Comparison of ENCODE assay signal across 9 cellular contexts in genomic region chr3:13282528-13282985, GRCh38.
DNase-seq lines count a peak whose midpoint lies in the region; ATAC-seq lines count a peak whose summit lies in the region.
"Had no signal": no experiment of that assay in that cellular context is flagged by ENCODE, and none has a peak within 500 bp of the region (broad histone marks: within the 10 kb centered on the region; RNA-seq: fewer than 3 reads in every experiment).

No MANE protein-coding gene starts in this region.

- peak overlapping the region; percentile 62 for H3K27ac ChIP-seq in thymus (ENCODE audit: low read depth)

- peaks cover 8% of the 10 kb centered on the region for H3K4me1 Mint-ChIP-seq in activated CD8-positive, alpha-beta memory T cell treated with anti-CD3 and anti-CD28 coated beads, Interleukin-2, amount 10 ng/mL, durations not matched to agents 7 days and 5 days
- H3K4me1 Mint-ChIP-seq in activated naive CD8-positive, alpha-beta T cell treated with anti-CD3 and anti-CD28 coated beads, Interleukin-2, amount 10 ng/mL, durations not matched to agents 7 days and 5 days = no peaks in the 10 kb centered on the region
- H3K4me1 Mint-ChIP-seq in activated T-helper 1 cell treated with anti-CD3 and anti-CD28 coated beads, Interleukin-12 subunit alpha, Interleukin-12 subunit beta, Interleukin-2, Interleukin-4 antibody, amounts not matched to agents 30 ng/mL and 10 ng/mL and 1 ng/mL, durations not matched to agents 14 hours and 24 hours and 36 hours (ENCODE audit: low read depth) = no peaks in the 10 kb centered on the region

- peaks cover 14% of the 10 kb centered on the region for H3K9me3 ChIP-seq in thymus (ENCODE audit: control insufficient read depth)

- H3K4me3 ChIP-seq in thymus (ENCODE audit: low read length) = peak overlapping the region; percentile 54

- POLR2A ChIA-PET in activated naive CD8-positive, alpha-beta T cell treated with anti-CD3 and anti-CD28 coated beads, Interleukin-2, amount 10 ng/mL, durations not matched to agents 7 days and 5 days (lab: Charles Lee) = interaction anchor here (1.4 kb wide), 1 partner anchor 191 kb away, joined by 3 read pairs; no protein-coding TSS in a partner anchor

- peak; percentile 38 for ATAC-seq in activated CD8-positive, alpha-beta memory T cell treated with anti-CD3 and anti-CD28 coated beads, Interleukin-2, amount 10 ng/mL, durations not matched to agents 7 days and 5 days
- ATAC-seq in activated naive CD8-positive, alpha-beta T cell treated with anti-CD3 and anti-CD28 coated beads, Interleukin-2, amount 10 ng/mL, durations not matched to agents 7 days and 5 days (ENCODE audit: low read depth) = no peak
- ATAC-seq in left lobe of liver (peak; percentile 14), GM21786 (IDR thresholded peaks at IDR 0.05; ENCODE audit: unreplicated experiment) (no peak), GM19351 (IDR thresholded peaks at IDR 0.05; ENCODE audit: unreplicated experiment) (no peak)

- CTCF ChIA-PET in activated CD8-positive, alpha-beta memory T cell treated with anti-CD3 and anti-CD28 coated beads, Interleukin-2, amount 10 ng/mL, durations not matched to agents 7 days and 5 days (lab: Charles Lee) = no interaction called here

- H3K4me3 Mint-ChIP-seq in activated CD8-positive, alpha-beta memory T cell treated with anti-CD3 and anti-CD28 coated beads, Interleukin-2, amount 10 ng/mL, durations not matched to agents 7 days and 5 days = no peak overlapping the region
- H3K4me3 Mint-ChIP-seq in activated naive CD8-positive, alpha-beta T cell treated with anti-CD3 and anti-CD28 coated beads, Interleukin-2, amount 10 ng/mL, durations not matched to agents 7 days and 5 days = no peak overlapping the region
- no peak overlapping the region for H3K4me3 Mint-ChIP-seq in activated T-helper 1 cell treated with anti-CD3 and anti-CD28 coated beads, Interleukin-12 subunit alpha, Interleukin-12 subunit beta, Interleukin-2, Interleukin-4 antibody, amounts not matched to agents 30 ng/mL and 10 ng/mL and 1 ng/mL, durations not matched to agents 14 hours and 24 hours and 36 hours

- H3K27me3 ChIP-seq in thymus (ENCODE audit: control insufficient read depth, insufficient read depth) = peaks cover 32% of the 10 kb centered on the region

- no peaks in the 10 kb centered on the region for H3K4me1 ChIP-seq in thymus (ENCODE audit: control insufficient read depth, insufficient read depth, low read length)

- intact Hi-C loops in activated T-helper 1 cell treated with anti-CD3 and anti-CD28 coated beads, Interleukin-12 subunit alpha, Interleukin-12 subunit beta, Interleukin-2, Interleukin-4 antibody, amounts not matched to agents 30 ng/mL and 10 ng/mL and 1 ng/mL, durations not matched to agents 14 hours and 24 hours and 36 hours (cut with micrococcal nuclease) = no loop called here

- peaks cover 18% of the 10 kb centered on the region for H3K36me3 Mint-ChIP-seq in activated CD8-positive, alpha-beta memory T cell treated with anti-CD3 and anti-CD28 coated beads, Interleukin-2, amount 10 ng/mL, durations not matched to agents 7 days and 5 days
- H3K36me3 Mint-ChIP-seq in activated naive CD8-positive, alpha-beta T cell treated with anti-CD3 and anti-CD28 coated beads, Interleukin-2, amount 10 ng/mL, durations not matched to agents 7 days and 5 days = peaks cover 8% of the 10 kb centered on the region
- H3K36me3 Mint-ChIP-seq in activated T-helper 1 cell treated with anti-CD3 and anti-CD28 coated beads, Interleukin-12 subunit alpha, Interleukin-12 subunit beta, Interleukin-2, Interleukin-4 antibody, amounts not matched to agents 30 ng/mL and 10 ng/mL and 1 ng/mL, durations not matched to agents 14 hours and 24 hours and 36 hours (ENCODE audit: low read depth) = peaks cover 8% of the 10 kb centered on the region

- H3K27me3 Mint-ChIP-seq in activated CD8-positive, alpha-beta memory T cell treated with anti-CD3 and anti-CD28 coated beads, Interleukin-2, amount 10 ng/mL, durations not matched to agents 7 days and 5 days = peaks cover 59% of the 10 kb centered on the region
- peaks cover 50% of the 10 kb centered on the region for H3K27me3 Mint-ChIP-seq in activated naive CD8-positive, alpha-beta T cell treated with anti-CD3 and anti-CD28 coated beads, Interleukin-2, amount 10 ng/mL, durations not matched to agents 7 days and 5 days
- H3K27me3 Mint-ChIP-seq in activated T-helper 1 cell treated with anti-CD3 and anti-CD28 coated beads, Interleukin-12 subunit alpha, Interleukin-12 subunit beta, Interleukin-2, Interleukin-4 antibody, amounts not matched to agents 30 ng/mL and 10 ng/mL and 1 ng/mL, durations not matched to agents 14 hours and 24 hours and 36 hours (ENCODE audit: insufficient read depth) = peaks cover 46% of the 10 kb centered on the region

- no peaks in the 10 kb centered on the region for H3K36me3 ChIP-seq in thymus (ENCODE audit: control insufficient read depth, insufficient read depth)

- no peak for DNase-seq in activated CD8-positive, alpha-beta memory T cell treated with anti-CD3 and anti-CD28 coated beads, Interleukin-2, amount 10 ng/mL, durations not matched to agents 7 days and 5 days
- DNase-seq in activated CD8-positive, alpha-beta memory T cell treated with anti-CD3 and anti-CD28 coated beads, Interleukin-2, amount 50 U/mL, for 4 hours = no peak
- peak; percentile 44 for DNase-seq in activated naive CD8-positive, alpha-beta T cell treated with anti-CD3 and anti-CD28 coated beads, Interleukin-2, amount 10 ng/mL, durations not matched to agents 7 days and 5 days
- DNase-seq in left lobe of liver (ENCODE audit: low spot score) = no peak
- DNase-seq in activated T-helper 1 cell treated with anti-CD3 and anti-CD28 coated beads, Interleukin-12 subunit alpha, Interleukin-12 subunit beta, Interleukin-2, Interleukin-4 antibody, amounts not matched to agents 30 ng/mL and 10 ng/mL and 1 ng/mL, durations not matched to agents 14 hours and 24 hours and 36 hours (ENCODE audit: low spot score) = no peak

- H3K9me3 Mint-ChIP-seq in activated CD8-positive, alpha-beta memory T cell treated with anti-CD3 and anti-CD28 coated beads, Interleukin-2, amount 10 ng/mL, durations not matched to agents 7 days and 5 days (ENCODE audit: low read depth) = peaks cover 9% of the 10 kb centered on the region
- peaks cover 20% of the 10 kb centered on the region for H3K9me3 Mint-ChIP-seq in activated naive CD8-positive, alpha-beta T cell treated with anti-CD3 and anti-CD28 coated beads, Interleukin-2, amount 10 ng/mL, durations not matched to agents 7 days and 5 days
- H3K9me3 Mint-ChIP-seq in activated T-helper 1 cell treated with anti-CD3 and anti-CD28 coated beads, Interleukin-12 subunit alpha, Interleukin-12 subunit beta, Interleukin-2, Interleukin-4 antibody, amounts not matched to agents 30 ng/mL and 10 ng/mL and 1 ng/mL, durations not matched to agents 14 hours and 24 hours and 36 hours = peaks cover 28% of the 10 kb centered on the region

- under 1% methylated on average over 69 of the region's 69 CpGs for WGBS in thymus

- no peak overlapping the region for H3K27ac Mint-ChIP-seq in activated CD8-positive, alpha-beta memory T cell treated with anti-CD3 and anti-CD28 coated beads, Interleukin-2, amount 10 ng/mL, durations not matched to agents 7 days and 5 days
- H3K27ac Mint-ChIP-seq in activated naive CD8-positive, alpha-beta T cell treated with anti-CD3 and anti-CD28 coated beads, Interleukin-2, amount 10 ng/mL, durations not matched to agents 7 days and 5 days = no peak overlapping the region
- H3K27ac Mint-ChIP-seq in activated T-helper 1 cell treated with anti-CD3 and anti-CD28 coated beads, Interleukin-12 subunit alpha, Interleukin-12 subunit beta, Interleukin-2, Interleukin-4 antibody, amounts not matched to agents 30 ng/mL and 10 ng/mL and 1 ng/mL, durations not matched to agents 14 hours and 24 hours and 36 hours = no peak overlapping the region
- H3K27ac Mint-ChIP-seq: CD8-positive, alpha-beta memory T cell had no signal

Comparison
In these comparisons a context has a peak if more than half of its experiments do, and no peak if none do; other contexts are left out.
1. ATAC-seq: peak in activated CD8-positive, alpha-beta memory T cell treated with anti-CD3 and anti-CD28 coated beads, Interleukin-2, amount 10 ng/mL, durations not matched to agents 7 days and 5 days (single experiment) and left lobe of liver (single experiment); none in activated naive CD8-positive, alpha-beta T cell treated with anti-CD3 and anti-CD28 coated beads, Interleukin-2, amount 10 ng/mL, durations not matched to agents 7 days and 5 days (single experiment), GM21786 (single experiment) and GM19351 (single experiment).